ENCODE assay signal across 14 cellular contexts in the genomic region with DNA sequence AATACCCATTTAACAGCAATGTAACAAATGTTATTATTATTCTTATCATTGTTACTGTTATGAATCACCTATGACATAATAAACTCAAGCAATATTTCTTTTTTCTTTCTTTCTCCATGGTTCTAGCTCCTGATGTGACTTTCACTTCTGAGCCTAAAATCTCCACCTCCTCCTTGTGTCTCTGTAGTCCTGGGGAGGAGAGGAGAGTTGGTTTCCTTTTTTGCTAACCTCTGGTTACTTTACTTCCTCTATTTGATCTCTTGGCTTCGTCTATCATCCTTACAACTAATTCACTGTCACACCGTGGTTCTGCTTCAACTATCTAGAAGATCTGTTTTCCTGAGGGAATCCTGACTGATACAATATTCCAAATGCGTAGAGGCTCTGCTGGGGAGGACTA.
"Had no signal": no experiment of that assay in that cellular context is flagged by ENCODE, and none has a peak within 500 bp of the region (broad histone marks: within the 10 kb centered on the region; RNA-seq: fewer than 3 reads in every experiment).

No MANE protein-coding gene starts in this region.

- DNase-seq: activated CD4-positive, alpha-beta T cell treated with anti-CD3 and anti-CD28 coated beads, Interleukin-2, amount 50 U/mL, for 1 hour; colonic mucosa; esophagus squamous epithelium; foreskin fibroblast; left colon; retina; stimulated activated CD4-positive, alpha-beta T cell treated with anti-CD3 and anti-CD28 coated beads, Interleukin-15, amount 100 ng/mL, for 24 hours; stimulated activated CD4-positive, alpha-beta T cell treated with anti-CD3 and anti-CD28 coated beads, Interleukin-4, amount 100 ng/mL, for 24 hours; stimulated activated naive CD8-positive, alpha-beta T cell treated with anti-CD3 and anti-CD28 coated beads, Interleukin-15, amount 100 ng/mL, for 72 hours; T-helper 9 cell; testis; upper lobe of right lung had no signal

- H3K27ac Mint-ChIP-seq: stimulated activated naive CD8-positive, alpha-beta T cell treated with anti-CD3 and anti-CD28 coated beads, Interleukin-15, amount 100 ng/mL, for 72 hours; WTC11 had no signal

- H3K36me3 Mint-ChIP-seq: naive thymus-derived CD4-positive, alpha-beta T cell; WTC11 had no signal

- H3K27me3 Mint-ChIP-seq: stimulated activated naive CD8-positive, alpha-beta T cell treated with anti-CD3 and anti-CD28 coated beads, Interleukin-15, amount 100 ng/mL, for 72 hours had no signal

- H3K9me3 Mint-ChIP-seq: WTC11 had no signal

- H3K4me1 Mint-ChIP-seq: WTC11 had no signal

- H3K4me3 Mint-ChIP-seq: stimulated activated naive CD8-positive, alpha-beta T cell treated with anti-CD3 and anti-CD28 coated beads, Interleukin-15, amount 100 ng/mL, for 72 hours; WTC11 had no signal

- ATAC-seq: left colon; naive thymus-derived CD4-positive, alpha-beta T cell; stimulated activated naive CD8-positive, alpha-beta T cell treated with anti-CD3 and anti-CD28 coated beads, Interleukin-15, amount 100 ng/mL, for 72 hours; upper lobe of right lung; WTC11 had no signal
